In genomic region chr14:90061849-90062794, GRCh38 we compare ENCODE assay signal across 8 cellular contexts. TPM values are rescaled to one million over a fixed set of nuclear protein-coding genes. Genes with fewer than 3 reads are reported as not detected.
A peak's percentile ranks its signal among the peaks of the same experiment; 100 is the strongest.
DNase-seq lines count a peak whose midpoint lies in the region; ATAC-seq, FAIRE-seq and TF ChIP-seq lines count a peak whose summit lies in the region.

TSS of gene KCNK13 (plus strand) at chr14:90061994. CDS start at chr14:90062206, 212 bp downstream.

- peaks cover 13% of the 10 kb centered on the region; the same call in 1 of the 3 replicates for H3K4me1 ChIP-seq in A549
- peaks cover 24% of the 10 kb centered on the region for H3K4me1 ChIP-seq in GM23338 (ENCODE audit: insufficient read depth)
- no peaks in the 10 kb centered on the region; the same call in 1 of the 2 replicates for H3K4me1 ChIP-seq in Panc1 (ENCODE audit: control insufficient read depth, insufficient read depth, low read length)
- no peaks in the 10 kb centered on the region for H3K4me1 ChIP-seq in mesodermal cell (ENCODE audit: control insufficient read depth, insufficient read depth, low read length, poor library complexity, severe bottlenecking)
- H3K4me1 ChIP-seq in aorta (ENCODE audit: control insufficient read depth in 1 of 2, insufficient read depth in 2 of 2, low read length in 2 of 2), result no peaks in the 10 kb centered on the region

- intact Hi-C loops in Panc1 (cut with micrococcal nuclease; ENCODE audit: unreplicated experiment), result loop anchor here (5.0 kb wide), 1 partner anchor 90 kb away; no protein-coding TSS in a partner anchor
- intact Hi-C loops in dorsolateral prefrontal cortex (cut with DNase I), result loop anchor here (2.0 to 10.0 kb wide), 3 partner anchors 87 to 1027 kb away; no protein-coding TSS in a partner anchor
- intact Hi-C loops in aorta (cut with DNase I), result no loop called here

- POLR2A ChIA-PET in A549 (lab: Yijun Ruan, JAX) (no interaction called here), Panc1 (lab: Charles Lee) (no interaction called here)

- no TSS peak for BruUV-seq in Panc1 (replicated peaks; lab: Mats Ljungman, UMichigan)

- WGBS in A549 (ENCODE audit: missing lambda C conversion rate), result 13% methylated on average over 53 of the region's 94 CpGs
- 2% methylated on average over 71 to 88 of the region's 94 CpGs for WGBS in mesodermal cell (ENCODE audit: insufficient coverage in 2 of 2), 2 experiments
- WGBS in aorta, 2 donors, result 2% methylated on average over 68 to 94 of the region's 94 CpGs

- H3K36me3 ChIP-seq in GM23338 (ENCODE audit: insufficient read depth) (no peaks in the 10 kb centered on the region), Panc1 (ENCODE audit: control insufficient read depth, insufficient read depth, low read length) (no peaks in the 10 kb centered on the region), mesodermal cell (ENCODE audit: control insufficient read depth, insufficient read depth, low read length) (no peaks in the 10 kb centered on the region), aorta (ENCODE audit: control insufficient read depth in 1 of 2, insufficient read depth in 2 of 2, low read length in 1 of 2) (no peaks in the 10 kb centered on the region)

- 0 out of 2 replicates have a peak, but pooled peaks cover 3% of the 10 kb centered on the region for H4K20me1 ChIP-seq in GM23338 (replicated peaks; ENCODE audit: insufficient read depth)

- H3K36me3 Mint-ChIP-seq in GM23338 (ENCODE audit: low read depth), result no peaks in the 10 kb centered on the region

- 0 out of 6 replicates have a peak within 1 kb of the TSS, but pooled peaks of 1 of the 2 experiments have one; percentile 15 for H3K27ac ChIP-seq in A549
- H3K27ac ChIP-seq in GM23338 (ENCODE audit: low read depth), result no peak within 1 kb of the TSS
- no peak within 1 kb of the TSS for H3K27ac ChIP-seq in Panc1 (ENCODE audit: low read length)
- peak within 1 kb of the TSS in 4 of 59 donors; percentile 16 to 24 (median 18) for H3K27ac ChIP-seq in dorsolateral prefrontal cortex
- H3K27ac ChIP-seq in mesodermal cell (ENCODE audit: low read depth, low read length, severe bottlenecking), result no peak within 1 kb of the TSS
- H3K27ac ChIP-seq in aorta (ENCODE audit: low read depth in 1 of 2, low read length in 2 of 2), result no peak within 1 kb of the TSS

- H3K9me2 ChIP-seq in GM23338 (ENCODE audit: insufficient read depth), result no peaks in the 10 kb centered on the region

- peaks cover 23% of the 10 kb centered on the region for H3K4me1 Mint-ChIP-seq in GM23338

- peak; percentile 19 to 37; a peak in 3 of 6 replicates for ATAC-seq in A549
- peak; percentile 29 for ATAC-seq in GM23338
- ATAC-seq in Panc1, result peak; percentile 57
- no peak for ATAC-seq in aorta (ENCODE audit: low FRiP score)
- no peak for ATAC-seq in GM19324 (IDR thresholded peaks at IDR 0.05; ENCODE audit: low FRiP score, unreplicated experiment)

- H3F3A ChIP-seq in GM23338 (replicated peaks; ENCODE audit: low read depth), result peaks cover 5% of the 10 kb centered on the region; the same call in 1 of the 2 replicates

- CTCF ChIA-PET in A549 (lab: Yijun Ruan, JAX), result interaction anchor here (0.9 to 4.9 kb wide), 5 partner anchors 10 to 174 kb away, joined by 3 to 23 read pairs (median 4); no protein-coding TSS in a partner anchor
- CTCF ChIA-PET in Panc1 (lab: Charles Lee), result no interaction called here

- no peak for TF ChIP-seq RAD21 in A549 (conservative IDR thresholded peaks at IDR 0.05 in 1 of 2, IDR thresholded peaks at IDR 0.05 in 1 of 2)

- H3K79me2 ChIP-seq in GM23338 (replicated peaks; ENCODE audit: insufficient read depth), result no peaks in the 10 kb centered on the region

- peak within 1 kb of the TSS; percentile 81 for H3K4me3 Mint-ChIP-seq in GM23338

- H3K4me3 ChIP-seq in A549 (peak within 1 kb of the TSS; percentile 54), GM23338 (peak within 1 kb of the TSS; percentile 86), Panc1 (ENCODE audit: low read depth in 2 of 2, low read length in 2 of 2) (peak within 1 kb of the TSS; percentile 41 to 54), dorsolateral prefrontal cortex (peak within 1 kb of the TSS; percentile 39 to 75 (median 60)), mesodermal cell (ENCODE audit: extremely low read depth, insufficient read depth, low read length, poor library complexity, severe bottlenecking) (peak within 1 kb of the TSS; percentile 33), aorta (ENCODE audit: low read length in 2 of 2) (peak within 1 kb of the TSS; percentile 6 to 41)

- TF ChIP-seq EP300 in A549 (IDR thresholded peaks at IDR 0.05), result no peak

- H3K9me3 ChIP-seq in A549, result peaks cover 6% of the 10 kb centered on the region; the same call in 1 of the 3 replicates
- no peaks in the 10 kb centered on the region for H3K9me3 ChIP-seq in Panc1 (ENCODE audit: control insufficient read depth, insufficient read depth, low read depth, low read length)
- H3K9me3 ChIP-seq in mesodermal cell (ENCODE audit: control insufficient read depth, low read length), result no peaks in the 10 kb centered on the region
- H3K9me3 ChIP-seq in aorta (ENCODE audit: control insufficient read depth, low read length), result no peaks in the 10 kb centered on the region

- H3K27me3 ChIP-seq in GM23338 (ENCODE audit: insufficient read depth) (peaks cover 79% of the 10 kb centered on the region), Panc1 (ENCODE audit: control insufficient read depth, insufficient read depth, low read length) (peaks cover 25% of the 10 kb centered on the region), dorsolateral prefrontal cortex (peaks cover 0 to 54% (median 25%) of the 10 kb centered on the region in 45 donors), aorta (ENCODE audit: control insufficient read depth in 1 of 2, insufficient read depth in 2 of 2, low read length in 1 of 2) (no peaks in the 10 kb centered on the region)

- peak within 1 kb of the TSS; percentile 98 for H2AFZ ChIP-seq in GM23338

- peak within 1 kb of the TSS; percentile 89 for H3K4me2 ChIP-seq in A549
- peak within 1 kb of the TSS; percentile 94 for H3K4me2 ChIP-seq in GM23338

- in situ Hi-C loops in Panc1 (cut with HindIII; ENCODE audit: low pct_unique_long_range_greater_than_20kb, low sequenced_read_pairs), result no loop called here

- no peak for FAIRE-seq in A549 (lab: Jason Lieb, UNC)

- H3K9me3 Mint-ChIP-seq in GM23338, result no peaks in the 10 kb centered on the region

- DNase-seq in A549 (ENCODE audit: low read depth in 1 of 2, low spot score in 1 of 2) (peak in 1 of 2 experiments; percentile 14), GM23338 (ENCODE audit: low spot score) (peak; percentile 72), Panc1 (ENCODE audit: low read depth, low spot score) (no peak), dorsolateral prefrontal cortex (peak in 1 of 10 donors; percentile 6), aorta (peak in 1 of 2 donors; percentile 62), activated gamma-delta T cell treated with Interleukin-2 at 50 U/mL for 16 hours (no peak)

- no peak for TF ChIP-seq CTCF in A549 (IDR thresholded peaks at IDR 0.05)
- no peak for TF ChIP-seq CTCF in GM23338 (conservative IDR thresholded peaks at IDR 0.05; ENCODE audit: low read depth in 2 of 2)
- no peak for TF ChIP-seq CTCF in Panc1 (IDR thresholded peaks at IDR 0.05)
- no peak for TF ChIP-seq CTCF in dorsolateral prefrontal cortex (IDR thresholded peaks at IDR 0.05 in 54 of 56, conservative IDR thresholded peaks at IDR 0.05 in 2 of 56; ENCODE audit: low read depth in 1 of 56, partially characterized antibody in 56 of 56)

- H3K27me3 Mint-ChIP-seq in GM23338 (ENCODE audit: insufficient read depth, low read depth, poor library complexity), result peaks cover 56% of the 10 kb centered on the region

- no peak for TF ChIP-seq POLR2A in A549 (IDR thresholded peaks at IDR 0.05; ENCODE audit: low read length)

- H3K27ac Mint-ChIP-seq in GM23338, result no peak within 1 kb of the TSS

TF ChIP-seq in A549, 52 proteins besides CTCF, POLR2A, EP300 and RAD21 (continues in another document):
- TF ChIP-seq ZC3H11A (IDR thresholded peaks at IDR 0.05) (no peak), CBX2 (IDR thresholded peaks at IDR 0.05; ENCODE audit: borderline replicate concordance, low read depth) (no peak), MAZ (IDR thresholded peaks at IDR 0.05; ENCODE audit: borderline replicate concordance, low read depth, low read length) (no peak), HDAC2 (IDR thresholded peaks at IDR 0.05) (no peak)
- TF ChIP-seq, protein P1, sequence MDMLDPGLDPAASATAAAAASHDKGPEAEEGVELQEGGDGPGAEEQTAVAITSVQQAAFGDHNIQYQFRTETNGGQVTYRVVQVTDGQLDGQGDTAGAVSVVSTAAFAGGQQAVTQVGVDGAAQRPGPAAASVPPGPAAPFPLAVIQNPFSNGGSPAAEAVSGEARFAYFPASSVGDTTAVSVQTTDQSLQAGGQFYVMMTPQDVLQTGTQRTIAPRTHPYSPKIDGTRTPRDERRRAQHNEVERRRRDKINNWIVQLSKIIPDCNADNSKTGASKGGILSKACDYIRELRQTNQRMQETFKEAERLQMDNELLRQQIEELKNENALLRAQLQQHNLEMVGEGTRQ (IDR thresholded peaks at IDR 0.05), result no peak

TF ChIP-seq in GM23338, 12 proteins besides CTCF, POLR2A, EP300 and RAD21:
- TF ChIP-seq NANOG (IDR thresholded peaks at IDR 0.05; ENCODE audit: borderline replicate concordance), result no peak
- no peak for TF ChIP-seq CREB1 (CRISPR knock-in tag; IDR thresholded peaks at IDR 0.05; ENCODE audit: low read depth)
- TF ChIP-seq EZH2phosphoT487 (IDR thresholded peaks at IDR 0.05; ENCODE audit: unreplicated experiment), result peak; percentile 71
- TF ChIP-seq STAT1 (IDR thresholded peaks at IDR 0.05; ENCODE audit: unreplicated experiment), result no peak
- no peak for TF ChIP-seq JUNB (IDR thresholded peaks at IDR 0.05; ENCODE audit: unreplicated experiment)
- no peak for TF ChIP-seq ZNF114 (CRISPR knock-in tag; IDR thresholded peaks at IDR 0.05)
- TF ChIP-seq EZH2 (IDR thresholded peaks at IDR 0.05; ENCODE audit: low read depth, unreplicated experiment), result peak; percentile 80
TF ChIP-seq in GM23338: peak in this region for 2.

RNA-seq across cellular contexts. Expression of gene KCNK13, which starts in this region (rescaled TPM):
- polyA plus RNA-seq in A549 (2011; rRNA removed), result not detected in 2 replicates
- not detected in 2 replicates for polyA plus RNA-seq in A549 (2012; cell fraction: cytosol; rRNA removed)
- polyA plus RNA-seq in A549 (2012; cell fraction: nucleus; rRNA removed), result 0.04 and 0.05 TPM in 2 replicates
- polyA plus RNA-seq in A549 (2017; fragmentation: RNase III; extraction: RNeasy Plus Mini Kit Qiagen cat#74134 plus additional on column Dnase treatment), result not detected in 3 replicates
- not detected in 2 replicates for polyA minus RNA-seq in A549 (2011; rRNA and poly(A)+ RNA removed)
- 0.89 and 1.0 TPM in 2 replicates for total RNA-seq in GM23338 (2014; rRNA removed; shearing (Covaris generic))
- 0.21 and 0.42 TPM in 2 replicates for polyA plus RNA-seq in GM23338 (2016; fragmentation: Nextera tagmentation; extraction: Ambion mirVana)
- total RNA-seq in Panc1 (2021; ENCODE audit: unreplicated experiment), result not detected
- not detected for polyA plus RNA-seq in Panc1 (2012; ENCODE audit: insufficient read length)
- 1 to 10 TPM in 95 of 120 experiments, under 1 TPM in 25; 0.60 to 4.1 (median 1.4) TPM for total RNA-seq in dorsolateral prefrontal cortex
- not detected for polyA plus RNA-seq in mesodermal cell (2013, experiment 1 of 2)
- polyA plus RNA-seq in mesodermal cell (2013, experiment 2 of 2), result 0.10 TPM
- total RNA-seq in aorta, result 1 to 10 TPM in 1 of 2 donors, under 1 TPM in 1; 0.48 to 1.3 TPM
- polyA plus RNA-seq in aorta, result under 1 TPM in 1 of 2 donors, not detected in 1; 0.26 TPM

Comparison
In these comparisons a context has a peak if more than half of its experiments do, and no peak if none do; other contexts are left out.
1. Peak in ATAC-seq, H3K4me3 ChIP-seq and H3K4me2 ChIP-seq in A549; RNA of the gene not detected or under 1 TPM.
2. Peak in ATAC-seq and H3K4me3 ChIP-seq in Panc1; RNA of the gene not detected or under 1 TPM.
3. H3K4me3 ChIP-seq: peak in every context shown above with its lines; median percentile 86 in GM23338; 60 in dorsolateral prefrontal cortex; 54 in A549; 48 in Panc1; 33 in mesodermal cell; 24 in aorta.
4. intact Hi-C loops: an anchor here in Panc1 (5.0 kb wide) and dorsolateral prefrontal cortex (2.0 to 10.0 kb wide); none called in aorta.